Comparison of ENCODE assay signal across 16 cellular contexts in the genomic region with DNA sequence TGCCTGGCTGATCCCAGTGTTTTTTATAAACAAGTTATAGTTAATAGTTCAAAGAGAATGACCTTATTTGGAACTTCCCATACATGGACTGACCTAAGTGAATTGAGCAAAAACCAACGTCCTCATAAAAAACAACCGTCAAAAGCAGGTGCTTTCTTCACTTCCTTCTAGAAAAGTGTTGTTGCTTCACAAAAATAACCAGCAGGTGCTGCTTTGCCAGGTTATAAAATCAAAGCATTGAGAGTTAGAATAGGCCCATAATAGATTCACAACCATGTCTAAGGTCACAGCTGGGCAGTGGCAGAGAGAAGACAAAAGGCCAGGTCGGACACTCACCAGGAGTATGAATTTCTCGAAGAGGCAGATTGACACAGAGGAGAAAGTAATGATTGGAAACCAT. TPM values are rescaled to one million over a fixed set of nuclear protein-coding genes. Genes with fewer than 3 reads are reported as not detected.
DNase-seq lines count a peak whose midpoint lies in the region; ATAC-seq and TF ChIP-seq lines count a peak whose summit lies in the region.
"Had no signal": no experiment of that assay in that cellular context is flagged by ENCODE, and none has a peak within 500 bp of the region (broad histone marks: within the 10 kb centered on the region; RNA-seq: fewer than 3 reads in every experiment).

No MANE protein-coding gene starts in this region.

- whole genome bisulfite sequencing in testis, 2 donors, result 88 to 92% methylated on average over 4 of the region's 4 CpGs

- H3K36me3 ChIP-seq in testis (ENCODE audit: low read depth, missing control alignments), result no peaks in the 10 kb centered on the region

- no peaks in the 10 kb centered on the region for H3K9me3 ChIP-seq in testis

- H3K36me3 Mint-ChIP-seq in CD14-positive monocyte, result peaks cover 6 to 8% of the 10 kb centered on the region in 2 donors
- H3K36me3 Mint-ChIP-seq: naive thymus-derived CD8-positive, alpha-beta T cell had no signal

- no peak overlapping the region for H3K4me3 Mint-ChIP-seq in CD14-positive monocyte
- H3K4me3 Mint-ChIP-seq: dendritic cell treated with granulocyte-macrophage colony-stimulating factor and Interleukin-4, amounts not matched to agents 40 ng/mL and 50 ng/mL, for 4 days had no signal

- H3K27me3 Mint-ChIP-seq in CD14-positive monocyte (ENCODE audit: low read depth in 3 of 3), result no peaks in the 10 kb centered on the region
- H3K27me3 Mint-ChIP-seq: dendritic cell treated with granulocyte-macrophage colony-stimulating factor and Interleukin-4, amounts not matched to agents 40 ng/mL and 50 ng/mL, for 4 days had no signal

- intact Hi-C loops in CD14-positive monocyte (cut with micrococcal nuclease), result no loop called here
- intact Hi-C loops in testis (cut with DNase I; ENCODE audit: low total_unique reads), result no loop called here

- TF ChIP-seq CTCF in CD14-positive monocyte (IDR thresholded peaks at IDR 0.05) (no peak), testis (IDR thresholded peaks at IDR 0.05) (no peak)

- no peak overlapping the region for H3K27ac ChIP-seq in testis
- H3K27ac ChIP-seq: PC-9 had no signal

- peaks cover 0 to 4% (median 0%) of the 10 kb centered on the region in 7 donors for H3K9me3 Mint-ChIP-seq in CD14-positive monocyte

- ATAC-seq in GM19397 (IDR thresholded peaks at IDR 0.05; ENCODE audit: unreplicated experiment), result peak; percentile 41
- ATAC-seq in HG02885 (IDR thresholded peaks at IDR 0.05; ENCODE audit: poor library complexity, unreplicated experiment), result peak; percentile 34
- ATAC-seq: sciatic nerve had no signal

- H3K4me3 ChIP-seq in testis, result no peak overlapping the region
- H3K4me3 ChIP-seq: PC-9 had no signal

- H3K27me3 ChIP-seq in testis, result no peaks in the 10 kb centered on the region

- peaks cover 68% of the 10 kb centered on the region for H3K4me1 Mint-ChIP-seq in CD14-positive monocyte

- H3K27ac Mint-ChIP-seq in CD14-positive monocyte, result peak overlapping the region; percentile 83 to 95 (median 94)

- H3K4me1 ChIP-seq in testis, result no peaks in the 10 kb centered on the region

- TF ChIP-seq POLR2A in testis (IDR thresholded peaks at IDR 0.05), result no peak

- no peak for DNase-seq in CD14-positive monocyte (ENCODE audit: low spot score)
- DNase-seq in NOMO-1 treated with dmso at 0.1 percent for 144 hours (lab: John Stamatoyannopoulos, UW; ENCODE audit: unreplicated experiment), result peak; percentile 40
- DNase-seq in NCI-H446 treated with DMSO at 0.1 percent for 48 hours (lab: John Stamatoyannopoulos, UW), result no peak
- DNase-seq in DMS153 (lab: John Stamatoyannopoulos, UW), result no peak
- DNase-seq in testis, result no peak
- DNase-seq in NCI-H2196 treated with DMSO at 0.1 percent for 48 hours (lab: John Stamatoyannopoulos, UW; ENCODE audit: unreplicated experiment), result no peak
- DNase-seq: ACHN; DMS79; islet precursor cell; naive thymus-derived CD8-positive, alpha-beta T cell; NCI-H2081 treated with DMSO at 0.1 percent for 48 hours; PC-9 had no signal

RNA-seq across cellular contexts. Expression of gene RUBCNL, which starts 9.5 kb away (rescaled TPM):
- 1 to 10 TPM; 1.5 to 2.8 TPM for polyA plus RNA-seq in CD14-positive monocyte
- total RNA-seq in testis, result 10 to 100 TPM; 18.3 to 45.6 TPM
- polyA plus RNA-seq in testis (ENCODE audit: insufficient read depth, low read depth, low replicate concordance), result 36.2 TPM
